In genomic region chr5:775592-775959, GRCh38 we compare ENCODE assay signal across 1 cellular context. TPM values are rescaled to one million over a fixed set of nuclear protein-coding genes. Genes with fewer than 3 reads are reported as not detected.
"Had no signal": no experiment of that assay in that cellular context is flagged by ENCODE, and none has a peak within 500 bp of the region (broad histone marks: within the 10 kb centered on the region; RNA-seq: fewer than 3 reads in every experiment).

No MANE protein-coding gene starts in this region.

RNA-seq across cellular contexts. Expression of gene ZDHHC11B, which starts 9.0 kb away (rescaled TPM):
- total RNA-seq: myocyte had no signal
